Comparison of ENCODE assay signal across 21 cellular contexts in genomic region chr1:37720231-37721130, GRCh38. TPM values are rescaled to one million over a fixed set of nuclear protein-coding genes. Genes with fewer than 3 reads are reported as not detected.
DNase-seq lines count a peak whose midpoint lies in the region; ATAC-seq, FAIRE-seq and TF ChIP-seq lines count a peak whose summit lies in the region.
"Had no signal": no experiment of that assay in that cellular context is flagged by ENCODE, and none has a peak within 500 bp of the region (broad histone marks: within the 10 kb centered on the region; RNA-seq: fewer than 3 reads in every experiment).

No MANE protein-coding gene starts in this region.

- TF ChIP-seq EP300 in HepG2 (IDR thresholded peaks at IDR 0.05; ENCODE audit: low read depth in 2 of 2, low read length in 2 of 2) (no peak), HepG2 (CRISPR knock-in tag; IDR thresholded peaks at IDR 0.05; ENCODE audit: borderline replicate concordance) (no peak), suprapubic skin (IDR thresholded peaks at IDR 0.05) (no peak)

- H3K4me1 Mint-ChIP-seq in endodermal cell, result peaks cover 12% of the 10 kb centered on the region
- H3K4me1 Mint-ChIP-seq in MCF 10A (ENCODE audit: insufficient read depth, unreplicated experiment), result no peaks in the 10 kb centered on the region
- H3K4me1 Mint-ChIP-seq: CD14-positive monocyte; CD4-positive, alpha-beta memory T cell had no signal

- H2BK120ac ChIP-seq in neuronal stem cell (ENCODE audit: low read depth, low read length), result no peak overlapping the region

- TF ChIP-seq CTCF in HepG2 (CRISPR knock-in tag; IDR thresholded peaks at IDR 0.05) (peak; percentile 19; the same call in 1 of the 2 replicates), right lobe of liver (IDR thresholded peaks at IDR 0.05) (no peak), endodermal cell (conservative IDR thresholded peaks at IDR 0.05) (no peak), suprapubic skin (IDR thresholded peaks at IDR 0.05) (no peak), MCF 10A (IDR thresholded peaks at IDR 0.05; ENCODE audit: unreplicated experiment) (no peak), GM10248 (IDR thresholded peaks at IDR 0.05; ENCODE audit: control extremely low read depth, extremely low read depth, low read depth, missing control alignments) (no peak)

- POLR2A ChIA-PET in HepG2 (lab: Yijun Ruan, JAX) (interaction anchor here (1.0 to 1.7 kb wide), 2 partner anchors 30 to 139 kb away, joined by 3 to 4 read pairs; partner anchors contain the start of gene MTF1), MCF 10A (lab: Yijun Ruan, JAX) (no interaction called here), GM10248 (lab: Yijun Ruan, JAX) (no interaction called here)

- in situ Hi-C loops in HepG2 (cut with HindIII; ENCODE audit: extremely low pct_ligation_motif_present, low pct_unique_long_range_greater_than_20kb), result no loop called here

- no peak overlapping the region for H3K14ac ChIP-seq in neuronal stem cell (ENCODE audit: low read length)

- H3K36me3 Mint-ChIP-seq in endodermal cell (ENCODE audit: low read depth) (no peaks in the 10 kb centered on the region), MCF 10A (ENCODE audit: insufficient read depth, unreplicated experiment) (no peaks in the 10 kb centered on the region)
- H3K36me3 Mint-ChIP-seq: CD14-positive monocyte; CD4-positive, alpha-beta memory T cell had no signal

- peak overlapping the region; percentile 17 for H3K18ac ChIP-seq in neuronal stem cell (ENCODE audit: low read length)

- peak overlapping the region; percentile 46 for H2BK5ac ChIP-seq in neuronal stem cell (ENCODE audit: low read length)

- H2AFZ ChIP-seq in HepG2 (ENCODE audit: low read length) (no peak overlapping the region), neuronal stem cell (ENCODE audit: low read length) (no peak overlapping the region)
- H2AFZ ChIP-seq: GM23248 had no signal

- peaks cover 5 to 15% of the 10 kb centered on the region in 2 experiments; a peak in 4 of 5 replicates for H3K27me3 ChIP-seq in HepG2 (ENCODE audit: control insufficient read depth in 1 of 2, insufficient read depth in 2 of 2, low read length in 2 of 2)
- no peaks in the 10 kb centered on the region for H3K27me3 ChIP-seq in right lobe of liver
- no peaks in the 10 kb centered on the region for H3K27me3 ChIP-seq in endodermal cell (ENCODE audit: control insufficient read depth, insufficient read depth, low read length, poor library complexity, severe bottlenecking)
- H3K27me3 ChIP-seq in neuronal stem cell (ENCODE audit: control insufficient read depth in 3 of 3, insufficient read depth in 3 of 3, low read depth in 1 of 3, low read length in 3 of 3), result peaks cover 0 to 49% (median 0%) of the 10 kb centered on the region in 3 experiments
- H3K27me3 ChIP-seq in suprapubic skin, result peaks cover 13% of the 10 kb centered on the region
- H3K27me3 ChIP-seq: BLaER1 had no signal

- no peak overlapping the region for H2BK15ac ChIP-seq in neuronal stem cell (ENCODE audit: low read length)

- H3K4me2 ChIP-seq in HepG2 (ENCODE audit: low read depth, low read length) (no peak overlapping the region), neuronal stem cell (ENCODE audit: insufficient read depth, low read length, poor library complexity, severe bottlenecking) (no peak overlapping the region)
- H3K4me2 ChIP-seq: A549, BLaER1 had no signal

- no peak for TF ChIP-seq POLR2A in HepG2 (IDR thresholded peaks at IDR 0.05; ENCODE audit: insufficient read depth in 1 of 2, low read depth in 2 of 2, low read length in 2 of 2)
- no peak for TF ChIP-seq POLR2A in right lobe of liver (IDR thresholded peaks at IDR 0.05)
- TF ChIP-seq POLR2A in suprapubic skin (IDR thresholded peaks at IDR 0.05), result no peak

- no peak overlapping the region for H2BK12ac ChIP-seq in neuronal stem cell (ENCODE audit: low read length)

- H3K9me3 ChIP-seq in HepG2 (ENCODE audit: low read length) (no peaks in the 10 kb centered on the region), right lobe of liver (no peaks in the 10 kb centered on the region), endodermal cell (ENCODE audit: control insufficient read depth, low read length) (no peaks in the 10 kb centered on the region), neuronal stem cell (replicated peaks in 1 of 2; ENCODE audit: control insufficient read depth in 2 of 2, insufficient read depth in 1 of 2, low read depth in 1 of 2, low read length in 2 of 2) (no peaks in the 10 kb centered on the region), suprapubic skin (no peaks in the 10 kb centered on the region)
- H3K9me3 ChIP-seq: A549, BLaER1 had no signal

- no peak overlapping the region for H3K4ac ChIP-seq in neuronal stem cell (ENCODE audit: low read length)

- peaks cover 4% of the 10 kb centered on the region for H3K27me3 Mint-ChIP-seq in endodermal cell (ENCODE audit: insufficient read depth)
- peaks cover 17% of the 10 kb centered on the region for H3K27me3 Mint-ChIP-seq in MCF 10A (ENCODE audit: insufficient read depth, unreplicated experiment)

- H3K4me3 Mint-ChIP-seq in endodermal cell, result no peak overlapping the region
- H3K4me3 Mint-ChIP-seq in MCF 10A (ENCODE audit: unreplicated experiment), result no peak overlapping the region
- H3K4me3 Mint-ChIP-seq: CD14-positive monocyte; CD4-positive, alpha-beta memory T cell; H9 had no signal

- no peaks in the 10 kb centered on the region for H3K36me3 ChIP-seq in HepG2 (replicated peaks in 1 of 2; ENCODE audit: control insufficient read depth in 1 of 2, insufficient read depth in 2 of 2, low read length in 2 of 2)
- no peaks in the 10 kb centered on the region for H3K36me3 ChIP-seq in right lobe of liver
- H3K36me3 ChIP-seq in endodermal cell (ENCODE audit: control insufficient read depth, insufficient read depth, low read length), result no peaks in the 10 kb centered on the region
- no peaks in the 10 kb centered on the region for H3K36me3 ChIP-seq in neuronal stem cell (replicated peaks in 1 of 2; ENCODE audit: control insufficient read depth in 2 of 2, insufficient read depth in 2 of 2, low read length in 2 of 2)
- H3K36me3 ChIP-seq in suprapubic skin, result no peaks in the 10 kb centered on the region
- H3K36me3 ChIP-seq: BLaER1 had no signal

- BruUV-seq in HepG2 (replicated peaks; lab: Mats Ljungman, UMichigan), result no TSS peak
- BruUV-seq in MCF 10A (replicated peaks; lab: Mats Ljungman, UMichigan), result no TSS peak

- no peak overlapping the region for H3K23ac ChIP-seq in neuronal stem cell (ENCODE audit: low read depth, low read length, poor library complexity)

- H3K4me1 ChIP-seq in HepG2 (ENCODE audit: insufficient read depth, low read length) (peaks cover 80% of the 10 kb centered on the region), right lobe of liver (no peaks in the 10 kb centered on the region), endodermal cell (ENCODE audit: control insufficient read depth, insufficient read depth, low read length) (no peaks in the 10 kb centered on the region), neuronal stem cell (ENCODE audit: control insufficient read depth in 2 of 2, insufficient read depth in 1 of 2, low read depth in 1 of 2, low read length in 2 of 2) (peaks cover 0 to 24% of the 10 kb centered on the region in 2 donors), suprapubic skin (peaks cover 4% of the 10 kb centered on the region)
- H3K4me1 ChIP-seq: A549 had no signal

- DNase-seq in HepG2 (ENCODE audit: low spot score) (no peak), right lobe of liver (no peak), endodermal cell (peak; percentile 35), neuronal stem cell (ENCODE audit: low spot score) (no peak), suprapubic skin (ENCODE audit: low spot score in 2 of 2) (no peak), MCF 10A (ENCODE audit: unreplicated experiment) (no peak), HuH-7 (ENCODE audit: low spot score) (no peak), GM10248 (ENCODE audit: extremely low spot score) (no peak)
- DNase-seq: AML-193; CD4-positive, alpha-beta memory T cell; DMS153; DMS79; GDM1; H9; KBM-7 had no signal

- H2AK5ac ChIP-seq in neuronal stem cell (ENCODE audit: low read depth, low read length), result peak overlapping the region; percentile 87

- no peak overlapping the region; a peak in 1 of 6 replicates for H3K4me3 ChIP-seq in HepG2 (replicated peaks in 1 of 3; ENCODE audit: insufficient read depth in 1 of 3, low read depth in 2 of 3, low read length in 3 of 3)
- no peak overlapping the region for H3K4me3 ChIP-seq in right lobe of liver
- H3K4me3 ChIP-seq in endodermal cell (ENCODE audit: low read length), result no peak overlapping the region
- H3K4me3 ChIP-seq in neuronal stem cell (ENCODE audit: low read length in 2 of 2), result no peak overlapping the region
- no peak overlapping the region for H3K4me3 ChIP-seq in suprapubic skin
- H3K4me3 ChIP-seq: A549, BLaER1, GM23248 had no signal

- H3K9ac ChIP-seq in HepG2 (ENCODE audit: insufficient read depth, low read depth, low read length) (no peak overlapping the region), endodermal cell (ENCODE audit: extremely low read depth, low read length, poor library complexity, severe bottlenecking) (no peak overlapping the region), neuronal stem cell (ENCODE audit: low read depth, low read length, poor library complexity) (no peak overlapping the region)
- H3K9ac ChIP-seq: BLaER1, GM23248 had no signal

- no peak for TF ChIP-seq RAD21 in HepG2 (CRISPR knock-in tag; IDR thresholded peaks at IDR 0.05)

- ATAC-seq in HepG2, result no peak
- ATAC-seq in right lobe of liver, result no peak
- ATAC-seq: A549 had no signal

- no peak overlapping the region for H3K27ac ChIP-seq in HepG2 (ENCODE audit: extremely low read length, insufficient read depth, low read length)
- no peak overlapping the region for H3K27ac ChIP-seq in right lobe of liver
- H3K27ac ChIP-seq in endodermal cell (ENCODE audit: low read depth, low read length), result no peak overlapping the region
- no peak overlapping the region for H3K27ac ChIP-seq in neuronal stem cell (replicated peaks; ENCODE audit: low read length)
- no peak overlapping the region for H3K27ac ChIP-seq in suprapubic skin
- H3K27ac ChIP-seq: 22Rv1, A549, BLaER1, GM23248 had no signal

- no peak overlapping the region for H3K27ac Mint-ChIP-seq in endodermal cell
- H3K27ac Mint-ChIP-seq in MCF 10A (ENCODE audit: low read depth, unreplicated experiment), result no peak overlapping the region
- H3K27ac Mint-ChIP-seq: CD4-positive, alpha-beta memory T cell had no signal

- no peak overlapping the region for H4K91ac ChIP-seq in neuronal stem cell (ENCODE audit: low read depth, low read length, poor library complexity)

- H3K79me2 ChIP-seq in HepG2 (ENCODE audit: insufficient read depth, low read length), result no peaks in the 10 kb centered on the region

- no peak overlapping the region for H4K8ac ChIP-seq in neuronal stem cell (ENCODE audit: low read depth, low read length)

- no peaks in the 10 kb centered on the region for H3K9me3 Mint-ChIP-seq in endodermal cell
- H3K9me3 Mint-ChIP-seq in MCF 10A (ENCODE audit: unreplicated experiment), result no peaks in the 10 kb centered on the region
- H3K9me3 Mint-ChIP-seq: CD14-positive monocyte, H9 had no signal

- CTCF ChIA-PET in HepG2 (lab: Yijun Ruan, JAX; ENCODE audit: low intra/inter-chr PET ratio, low total read pairs) (no interaction called here), MCF 10A (lab: Yijun Ruan, JAX) (interaction anchor here (0.7 kb wide), 1 partner anchor 20 kb away, joined by 3 read pairs; no protein-coding TSS in a partner anchor), GM10248 (lab: Yijun Ruan, JAX) (interaction anchor here (1.2 kb wide), 3 partner anchors 9 to 22 kb away, joined by 3 read pairs; no protein-coding TSS in a partner anchor)

- FAIRE-seq in HepG2 (lab: Jason Lieb, UNC), result no peak
- FAIRE-seq: A549 had no signal

- 32% methylated on average over 8 of the region's 22 CpGs for WGBS in HepG2 (ENCODE audit: low lambda C conversion rate)
- WGBS in right lobe of liver (ENCODE audit: insufficient coverage, low coverage, low lambda C conversion rate, missing lambda C conversion rate), result 92% methylated on average over 2 of the region's 22 CpGs
- WGBS in endodermal cell (ENCODE audit: insufficient coverage in 1 of 2, insufficient read length in 1 of 2), 2 experiments, result 93 to 94% methylated on average over 15 to 22 of the region's 22 CpGs
- no CpG with 5 or more reads among the region's 22 CpGs for WGBS in neuronal stem cell (ENCODE audit: extremely low coverage in 2 of 2, insufficient read length in 2 of 2, insufficient replicate concordance in 1 of 2), 2 donors
- 90% methylated on average over 9 of the region's 22 CpGs for WGBS in suprapubic skin

- H4K20me1 ChIP-seq in HepG2 (ENCODE audit: insufficient read depth, low read length), result no peaks in the 10 kb centered on the region
- H4K20me1 ChIP-seq: BLaER1 had no signal

- H3K79me1 ChIP-seq in neuronal stem cell (ENCODE audit: low read depth, low read length), result peaks cover 1% of the 10 kb centered on the region

- intact Hi-C loops in HepG2 (cut with micrococcal nuclease; ENCODE audit: unreplicated experiment), result loop anchor here (10.0 kb wide), 1 partner anchor 74 kb away; the partner anchor contains the start of gene MANEAL
- intact Hi-C loops in right lobe of liver (cut with DNase I), result no loop called here
- intact Hi-C loops in MCF 10A (cut with micrococcal nuclease), result no loop called here

RNA-seq across cellular contexts. Expression of gene CDCA8, which starts 28.2 kb away (rescaled TPM):
- total RNA-seq in HepG2 (2016; rRNA removed; fragmentation: Illumina TruSeq; extraction: Trizol) (38.6 and 48.7 TPM in 2 replicates), right lobe of liver (1 to 10 TPM in 2 of 6 experiments, under 1 TPM in 4; 0.31 to 2.2 (median 0.76) TPM), endodermal cell (10 to 100 TPM; 27.7 to 49.7 TPM), suprapubic skin (1 to 10 TPM; 2.7 to 6.2 (median 4.4) TPM), MCF 10A (2022) (17.3 and 21.8 TPM in 2 replicates)
- 8.9 and 10.2 TPM in 2 replicates for total RNA-seq in HepG2 (2016; cell fraction: cytosol; rRNA removed; fragmentation: Illumina TruSeq; extraction: Trizol; ENCODE audit: low read depth)
- 38.9 and 41.7 TPM in 2 replicates for total RNA-seq in HepG2 (2016; cell fraction: insoluble cytoplasmic fraction; rRNA removed; fragmentation: Illumina TruSeq; extraction: Trizol)
- 24.2 and 26.4 TPM in 2 replicates for total RNA-seq in HepG2 (2016; cell fraction: membrane; rRNA removed; fragmentation: Illumina TruSeq; extraction: Trizol)
- 18.9 and 20.3 TPM in 2 replicates for total RNA-seq in HepG2 (2016; cell fraction: nucleus; rRNA removed; fragmentation: Illumina TruSeq; extraction: Trizol)
- 16.7 and 24.1 TPM in 2 replicates for polyA plus RNA-seq in HepG2 (2011; rRNA removed)
- 20.5 and 26.2 TPM in 2 replicates for polyA plus RNA-seq in HepG2 (2011; cell fraction: cytosol; rRNA removed)
- polyA plus RNA-seq in HepG2 (2011; cell fraction: nucleus; rRNA removed), result 11.8 and 15.5 TPM in 2 replicates
- polyA plus RNA-seq in HepG2 (2012), result 10.8 and 17.1 TPM in 2 replicates
- 5.2 and 5.7 TPM in 2 replicates for polyA plus RNA-seq in HepG2 (2016; cell fraction: cytosol; fragmentation: Illumina TruSeq; extraction: Trizol; ENCODE audit: low read depth)
- 45.9 and 54.1 TPM in 2 replicates for polyA plus RNA-seq in HepG2 (2016; cell fraction: insoluble cytoplasmic fraction; fragmentation: Illumina TruSeq; extraction: Trizol; ENCODE audit: low read depth)
- 12.7 and 13.2 TPM in 2 replicates for polyA plus RNA-seq in HepG2 (2016; cell fraction: membrane; fragmentation: Illumina TruSeq; extraction: Trizol; ENCODE audit: low read depth)
- polyA plus RNA-seq in HepG2 (2016; cell fraction: nucleus; fragmentation: Illumina TruSeq; extraction: Trizol; ENCODE audit: insufficient read depth, low read depth), result 32.7 and 33.4 TPM in 2 replicates
- polyA minus RNA-seq in HepG2 (2011; rRNA and poly(A)+ RNA removed; ENCODE audit: low replicate concordance), result 32.5 and 61.3 TPM in 2 replicates
- polyA minus RNA-seq in HepG2 (2011; cell fraction: cytosol; rRNA and poly(A)+ RNA removed), result 12.6 and 18.5 TPM in 2 replicates
- 6.8 and 9.4 TPM in 2 replicates for polyA minus RNA-seq in HepG2 (2011; cell fraction: nucleus; rRNA and poly(A)+ RNA removed)
- polyA plus RNA-seq in endodermal cell (2013, experiment 1 of 2), result 58.6 TPM
- 61.0 TPM for polyA plus RNA-seq in endodermal cell (2013, experiment 2 of 2)
- polyA plus RNA-seq in neuronal stem cell (2013, experiment 1 of 2), result 69.7 TPM
- polyA plus RNA-seq in neuronal stem cell (2013, experiment 2 of 2), result 69.6 TPM

RNA-seq across cellular contexts. Expression of gene EPHA10, which starts 44.4 kb away (rescaled TPM):
- 0.08 and 0.58 TPM in 2 replicates for total RNA-seq in HepG2 (2016; rRNA removed; fragmentation: Illumina TruSeq; extraction: Trizol)
- total RNA-seq in HepG2 (2016; cell fraction: cytosol; rRNA removed; fragmentation: Illumina TruSeq; extraction: Trizol; ENCODE audit: low read depth), result 0.10 TPM in 1 of 2 replicates, not detected in the other
- 0.17 and 0.19 TPM in 2 replicates for total RNA-seq in HepG2 (2016; cell fraction: insoluble cytoplasmic fraction; rRNA removed; fragmentation: Illumina TruSeq; extraction: Trizol)
- total RNA-seq in HepG2 (2016; cell fraction: membrane; rRNA removed; fragmentation: Illumina TruSeq; extraction: Trizol), result 0.10 and 0.15 TPM in 2 replicates
- 0.25 and 0.40 TPM in 2 replicates for total RNA-seq in HepG2 (2016; cell fraction: nucleus; rRNA removed; fragmentation: Illumina TruSeq; extraction: Trizol)
- polyA plus RNA-seq in HepG2 (2011; rRNA removed), result 0.11 and 0.29 TPM in 2 replicates
- 0.08 and 0.09 TPM in 2 replicates for polyA plus RNA-seq in HepG2 (2011; cell fraction: cytosol; rRNA removed)
- polyA plus RNA-seq in HepG2 (2011; cell fraction: nucleus; rRNA removed), result 1.4 and 2.3 TPM in 2 replicates
- polyA plus RNA-seq in HepG2 (2012), result 0.09 and 0.15 TPM in 2 replicates
- 0.01 TPM in 1 of 2 replicates, not detected in the other for polyA plus RNA-seq in HepG2 (2016; cell fraction: cytosol; fragmentation: Illumina TruSeq; extraction: Trizol; ENCODE audit: low read depth)
- polyA plus RNA-seq in HepG2 (2016; cell fraction: insoluble cytoplasmic fraction; fragmentation: Illumina TruSeq; extraction: Trizol; ENCODE audit: low read depth), result 0.08 TPM in 1 of 2 replicates, not detected in the other
- polyA plus RNA-seq in HepG2 (2016; cell fraction: membrane; fragmentation: Illumina TruSeq; extraction: Trizol; ENCODE audit: low read depth), result 0.12 TPM in 1 of 2 replicates, not detected in the other
- polyA plus RNA-seq in HepG2 (2016; cell fraction: nucleus; fragmentation: Illumina TruSeq; extraction: Trizol; ENCODE audit: insufficient read depth, low read depth), result 0.40 and 0.52 TPM in 2 replicates
- 0.08 and 0.63 TPM in 2 replicates for polyA minus RNA-seq in HepG2 (2011; rRNA and poly(A)+ RNA removed; ENCODE audit: low replicate concordance)
- not detected in 2 replicates for polyA minus RNA-seq in HepG2 (2011; cell fraction: cytosol; rRNA and poly(A)+ RNA removed)
- 0.26 TPM in 1 of 2 replicates, not detected in the other for polyA minus RNA-seq in HepG2 (2011; cell fraction: nucleus; rRNA and poly(A)+ RNA removed)
- under 1 TPM in 2 of 6 experiments, not detected in 4; 0.07 to 0.16 TPM for total RNA-seq in right lobe of liver
- total RNA-seq in endodermal cell, result under 1 TPM in 1 of 2 donors, not detected in 1; 0.42 TPM
- 0.57 TPM for polyA plus RNA-seq in endodermal cell (2013, experiment 1 of 2)
- 0.54 TPM for polyA plus RNA-seq in endodermal cell (2013, experiment 2 of 2)
- polyA plus RNA-seq in neuronal stem cell (2013, experiment 1 of 2), result 0.31 TPM
- 0.21 TPM for polyA plus RNA-seq in neuronal stem cell (2013, experiment 2 of 2)
- total RNA-seq in suprapubic skin, result under 1 TPM in 2 of 4 donors, not detected in 2; 0.23 to 0.34 TPM
- 0.74 and 1.0 TPM in 2 replicates for total RNA-seq in MCF 10A (2022)
- total RNA-seq: Daoy, GM23248 had no signal
- polyA plus RNA-seq: CD14-positive monocyte; CD4-positive, alpha-beta memory T cell; GM23248 had no signal
